ENCODE assay signal across 1 cellular context in the genomic region with DNA sequence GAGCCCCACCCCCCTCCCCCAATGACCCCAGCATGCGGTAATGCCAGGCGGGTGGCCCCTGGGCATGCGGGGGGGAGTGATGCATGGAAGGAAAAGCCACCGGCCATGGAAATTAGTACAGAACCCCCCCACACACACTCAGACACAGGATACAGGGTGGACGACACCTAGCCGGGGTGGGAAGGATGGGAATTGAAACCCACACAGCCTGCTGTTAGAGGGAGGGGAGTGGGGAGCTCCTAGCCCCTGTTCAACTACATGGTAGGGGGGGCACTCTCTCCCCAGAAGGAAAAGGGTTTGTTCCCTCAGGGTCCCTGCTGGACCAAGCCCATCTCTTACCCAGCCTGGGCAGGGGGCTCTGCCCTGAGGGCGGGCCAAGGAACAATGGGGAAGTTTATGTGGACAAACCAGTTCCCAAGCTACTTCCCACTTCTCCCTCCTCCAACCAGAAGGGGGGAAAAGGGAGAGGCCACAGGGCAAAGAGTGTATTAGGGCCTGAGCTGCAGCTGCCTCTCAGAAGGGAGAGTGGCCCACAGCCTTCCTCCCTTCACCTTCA.
TF ChIP-seq lines count a peak whose summit lies in the region.

No MANE protein-coding gene starts in this region.

TF ChIP-seq in HepG2, 621 proteins besides CTCF, POLR2A, EP300 and RAD21 (continues in another document):
- no peak for TF ChIP-seq THYN1 (CRISPR knock-in tag; IDR thresholded peaks at IDR 0.05; ENCODE audit: borderline replicate concordance, low read depth)
- no peak for TF ChIP-seq TBX3 (IDR thresholded peaks at IDR 0.05; ENCODE audit: borderline replicate concordance)
- no peak for TF ChIP-seq ARID2 (CRISPR knock-in tag; IDR thresholded peaks at IDR 0.05; ENCODE audit: borderline replicate concordance)
- no peak for TF ChIP-seq ZNF790 (CRISPR knock-in tag; IDR thresholded peaks at IDR 0.05; ENCODE audit: borderline replicate concordance)
- no peak for TF ChIP-seq ZFP90 (CRISPR knock-in tag; IDR thresholded peaks at IDR 0.05; ENCODE audit: borderline replicate concordance)
- TF ChIP-seq ZNF260 (CRISPR knock-in tag; IDR thresholded peaks at IDR 0.05; ENCODE audit: borderline replicate concordance, low read depth), result no peak
- TF ChIP-seq, protein P1, sequence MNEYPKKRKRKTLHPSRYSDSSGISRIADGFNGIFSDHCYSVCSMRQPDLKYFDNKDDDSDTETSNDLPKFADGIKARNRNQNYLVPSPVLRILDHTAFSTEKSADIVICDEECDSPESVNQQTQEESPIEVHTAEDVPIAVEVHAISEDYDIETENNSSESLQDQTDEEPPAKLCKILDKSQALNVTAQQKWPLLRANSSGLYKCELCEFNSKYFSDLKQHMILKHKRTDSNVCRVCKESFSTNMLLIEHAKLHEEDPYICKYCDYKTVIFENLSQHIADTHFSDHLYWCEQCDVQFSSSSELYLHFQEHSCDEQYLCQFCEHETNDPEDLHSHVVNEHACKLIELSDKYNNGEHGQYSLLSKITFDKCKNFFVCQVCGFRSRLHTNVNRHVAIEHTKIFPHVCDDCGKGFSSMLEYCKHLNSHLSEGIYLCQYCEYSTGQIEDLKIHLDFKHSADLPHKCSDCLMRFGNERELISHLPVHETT (CRISPR knock-in tag; conservative IDR thresholded peaks at IDR 0.05), result no peak
- no peak for TF ChIP-seq FOSL1 (CRISPR knock-in tag; IDR thresholded peaks at IDR 0.05; ENCODE audit: borderline replicate concordance)
- TF ChIP-seq POLR2G (IDR thresholded peaks at IDR 0.05; ENCODE audit: low read depth, low read length), result peak; percentile 37; the same call in 1 of the 2 replicates
- peak; percentile 87 for TF ChIP-seq AGO1 (IDR thresholded peaks at IDR 0.05; ENCODE audit: low read depth, low read length, poor library complexity, severe bottlenecking)
- no peak for TF ChIP-seq KAT7 (CRISPR knock-in tag; IDR thresholded peaks at IDR 0.05; ENCODE audit: borderline replicate concordance)
- TF ChIP-seq, protein P2, sequence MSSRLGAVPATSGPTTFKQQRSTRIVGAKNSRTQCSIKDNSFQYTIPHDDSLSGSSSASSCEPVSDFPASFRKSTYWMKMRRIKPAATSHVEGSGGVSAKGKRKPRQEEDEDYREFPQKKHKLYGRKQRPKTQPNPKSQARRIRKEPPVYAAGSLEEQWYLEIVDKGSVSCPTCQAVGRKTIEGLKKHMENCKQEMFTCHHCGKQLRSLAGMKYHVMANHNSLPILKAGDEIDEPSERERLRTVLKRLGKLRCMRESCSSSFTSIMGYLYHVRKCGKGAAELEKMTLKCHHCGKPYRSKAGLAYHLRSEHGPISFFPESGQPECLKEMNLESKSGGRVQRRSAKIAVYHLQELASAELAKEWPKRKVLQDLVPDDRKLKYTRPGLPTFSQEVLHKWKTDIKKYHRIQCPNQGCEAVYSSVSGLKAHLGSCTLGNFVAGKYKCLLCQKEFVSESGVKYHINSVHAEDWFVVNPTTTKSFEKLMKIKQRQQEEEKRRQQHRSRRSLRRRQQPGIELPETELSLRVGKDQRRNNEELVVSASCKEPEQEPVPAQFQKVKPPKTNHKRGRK (CRISPR knock-in tag; IDR thresholded peaks at IDR 0.05), result no peak
- TF ChIP-seq AKAP8 (CRISPR knock-in tag; IDR thresholded peaks at IDR 0.05), result peak; percentile 88; the same call in 1 of the 2 replicates
- no peak for TF ChIP-seq ATAD3A (CRISPR knock-in tag; IDR thresholded peaks at IDR 0.05)
- TF ChIP-seq TEAD3 (CRISPR knock-in tag; optimal IDR thresholded peaks at IDR 0.05; ENCODE audit: borderline replicate concordance), result no peak
- TF ChIP-seq ISX (CRISPR knock-in tag; conservative IDR thresholded peaks at IDR 0.05), result no peak
- no peak for TF ChIP-seq SRF (IDR thresholded peaks at IDR 0.05; ENCODE audit: low read depth, low read length)
- no peak for TF ChIP-seq ZNF343 (CRISPR knock-in tag; IDR thresholded peaks at IDR 0.05)
- TF ChIP-seq, protein P3, sequence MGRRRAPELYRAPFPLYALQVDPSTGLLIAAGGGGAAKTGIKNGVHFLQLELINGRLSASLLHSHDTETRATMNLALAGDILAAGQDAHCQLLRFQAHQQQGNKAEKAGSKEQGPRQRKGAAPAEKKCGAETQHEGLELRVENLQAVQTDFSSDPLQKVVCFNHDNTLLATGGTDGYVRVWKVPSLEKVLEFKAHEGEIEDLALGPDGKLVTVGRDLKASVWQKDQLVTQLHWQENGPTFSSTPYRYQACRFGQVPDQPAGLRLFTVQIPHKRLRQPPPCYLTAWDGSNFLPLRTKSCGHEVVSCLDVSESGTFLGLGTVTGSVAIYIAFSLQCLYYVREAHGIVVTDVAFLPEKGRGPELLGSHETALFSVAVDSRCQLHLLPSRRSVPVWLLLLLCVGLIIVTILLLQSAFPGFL (CRISPR knock-in tag; IDR thresholded peaks at IDR 0.05), result no peak
- TF ChIP-seq ZBTB7B (CRISPR knock-in tag; IDR thresholded peaks at IDR 0.05), result no peak
- TF ChIP-seq, protein P4, sequence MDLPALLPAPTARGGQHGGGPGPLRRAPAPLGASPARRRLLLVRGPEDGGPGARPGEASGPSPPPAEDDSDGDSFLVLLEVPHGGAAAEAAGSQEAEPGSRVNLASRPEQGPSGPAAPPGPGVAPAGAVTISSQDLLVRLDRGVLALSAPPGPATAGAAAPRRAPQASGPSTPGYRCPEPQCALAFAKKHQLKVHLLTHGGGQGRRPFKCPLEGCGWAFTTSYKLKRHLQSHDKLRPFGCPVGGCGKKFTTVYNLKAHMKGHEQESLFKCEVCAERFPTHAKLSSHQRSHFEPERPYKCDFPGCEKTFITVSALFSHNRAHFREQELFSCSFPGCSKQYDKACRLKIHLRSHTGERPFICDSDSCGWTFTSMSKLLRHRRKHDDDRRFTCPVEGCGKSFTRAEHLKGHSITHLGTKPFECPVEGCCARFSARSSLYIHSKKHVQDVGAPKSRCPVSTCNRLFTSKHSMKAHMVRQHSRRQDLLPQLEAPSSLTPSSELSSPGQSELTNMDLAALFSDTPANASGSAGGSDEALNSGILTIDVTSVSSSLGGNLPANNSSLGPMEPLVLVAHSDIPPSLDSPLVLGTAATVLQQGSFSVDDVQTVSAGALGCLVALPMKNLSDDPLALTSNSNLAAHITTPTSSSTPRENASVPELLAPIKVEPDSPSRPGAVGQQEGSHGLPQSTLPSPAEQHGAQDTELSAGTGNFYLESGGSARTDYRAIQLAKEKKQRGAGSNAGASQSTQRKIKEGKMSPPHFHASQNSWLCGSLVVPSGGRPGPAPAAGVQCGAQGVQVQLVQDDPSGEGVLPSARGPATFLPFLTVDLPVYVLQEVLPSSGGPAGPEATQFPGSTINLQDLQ (CRISPR knock-in tag; IDR thresholded peaks at IDR 0.05), result no peak
- TF ChIP-seq ZNF816 (CRISPR knock-in tag; IDR thresholded peaks at IDR 0.05; ENCODE audit: borderline replicate concordance), result no peak
- TF ChIP-seq, protein P5, sequence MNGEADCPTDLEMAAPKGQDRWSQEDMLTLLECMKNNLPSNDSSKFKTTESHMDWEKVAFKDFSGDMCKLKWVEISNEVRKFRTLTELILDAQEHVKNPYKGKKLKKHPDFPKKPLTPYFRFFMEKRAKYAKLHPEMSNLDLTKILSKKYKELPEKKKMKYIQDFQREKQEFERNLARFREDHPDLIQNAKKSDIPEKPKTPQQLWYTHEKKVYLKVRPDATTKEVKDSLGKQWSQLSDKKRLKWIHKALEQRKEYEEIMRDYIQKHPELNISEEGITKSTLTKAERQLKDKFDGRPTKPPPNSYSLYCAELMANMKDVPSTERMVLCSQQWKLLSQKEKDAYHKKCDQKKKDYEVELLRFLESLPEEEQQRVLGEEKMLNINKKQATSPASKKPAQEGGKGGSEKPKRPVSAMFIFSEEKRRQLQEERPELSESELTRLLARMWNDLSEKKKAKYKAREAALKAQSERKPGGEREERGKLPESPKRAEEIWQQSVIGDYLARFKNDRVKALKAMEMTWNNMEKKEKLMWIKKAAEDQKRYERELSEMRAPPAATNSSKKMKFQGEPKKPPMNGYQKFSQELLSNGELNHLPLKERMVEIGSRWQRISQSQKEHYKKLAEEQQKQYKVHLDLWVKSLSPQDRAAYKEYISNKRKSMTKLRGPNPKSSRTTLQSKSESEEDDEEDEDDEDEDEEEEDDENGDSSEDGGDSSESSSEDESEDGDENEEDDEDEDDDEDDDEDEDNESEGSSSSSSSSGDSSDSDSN (CRISPR knock-in tag; IDR thresholded peaks at IDR 0.05), result no peak
- 0 out of 2 replicates have a peak, but pooled peaks have one; percentile 25 for TF ChIP-seq SAFB2 (CRISPR knock-in tag; IDR thresholded peaks at IDR 0.05; ENCODE audit: borderline replicate concordance, low read depth)
- TF ChIP-seq PAWR (CRISPR knock-in tag; IDR thresholded peaks at IDR 0.05; ENCODE audit: borderline replicate concordance), result no peak
- TF ChIP-seq, protein P6, sequence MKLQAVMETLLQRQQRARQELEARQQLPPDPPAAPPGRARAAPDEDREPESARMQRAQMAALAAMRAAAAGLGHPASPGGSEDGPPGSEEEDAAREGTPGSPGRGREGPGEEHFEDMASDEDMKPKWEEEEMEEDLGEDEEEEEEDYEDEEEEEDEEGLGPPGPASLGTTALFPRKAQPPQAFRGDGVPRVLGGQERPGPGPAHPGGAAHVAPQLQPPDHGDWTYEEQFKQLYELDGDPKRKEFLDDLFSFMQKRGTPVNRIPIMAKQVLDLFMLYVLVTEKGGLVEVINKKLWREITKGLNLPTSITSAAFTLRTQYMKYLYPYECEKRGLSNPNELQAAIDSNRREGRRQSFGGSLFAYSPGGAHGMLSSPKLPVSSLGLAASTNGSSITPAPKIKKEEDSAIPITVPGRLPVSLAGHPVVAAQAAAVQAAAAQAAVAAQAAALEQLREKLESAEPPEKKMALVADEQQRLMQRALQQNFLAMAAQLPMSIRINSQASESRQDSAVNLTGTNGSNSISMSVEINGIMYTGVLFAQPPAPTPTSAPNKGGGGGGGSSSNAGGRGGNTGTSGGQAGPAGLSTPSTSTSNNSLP (IDR thresholded peaks at IDR 0.05; ENCODE audit: low read depth, low read length), result no peak
- TF ChIP-seq KMT2A (CRISPR knock-in tag; IDR thresholded peaks at IDR 0.05), result no peak
- TF ChIP-seq, protein P7, sequence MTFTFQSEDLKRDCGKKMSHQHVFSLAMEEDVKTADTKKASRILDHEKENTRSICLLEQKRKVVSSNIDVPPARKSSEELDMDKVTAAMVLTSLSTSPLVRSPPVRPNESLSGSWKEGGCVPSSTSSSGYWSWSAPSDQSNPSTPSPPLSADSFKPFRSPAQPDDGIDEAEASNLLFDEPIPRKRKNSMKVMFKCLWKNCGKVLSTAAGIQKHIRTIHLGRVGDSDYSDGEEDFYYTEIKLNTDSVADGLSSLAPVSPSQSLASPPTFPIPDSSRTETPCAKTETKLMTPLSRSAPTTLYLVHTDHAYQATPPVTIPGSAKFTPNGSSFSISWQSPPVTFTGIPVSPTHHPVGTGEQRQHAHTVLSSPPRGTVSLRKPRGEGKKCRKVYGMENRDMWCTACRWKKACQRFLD (CRISPR knock-in tag; IDR thresholded peaks at IDR 0.05; ENCODE audit: borderline replicate concordance), result no peak
- no peak for TF ChIP-seq NFRKB (IDR thresholded peaks at IDR 0.05)
- no peak for TF ChIP-seq PRPF4 (IDR thresholded peaks at IDR 0.05; ENCODE audit: low read depth, low read length, poor library complexity, severe bottlenecking)
- no peak for TF ChIP-seq TSC22D2 (CRISPR knock-in tag; IDR thresholded peaks at IDR 0.05; ENCODE audit: borderline replicate concordance)
- no peak for TF ChIP-seq TP53 (CRISPR knock-in tag; conservative IDR thresholded peaks at IDR 0.05)
- TF ChIP-seq ZC3H4 (CRISPR knock-in tag; IDR thresholded peaks at IDR 0.05; ENCODE audit: borderline replicate concordance), result no peak
- no peak for TF ChIP-seq ELF1 (CRISPR knock-in tag; IDR thresholded peaks at IDR 0.05)
- TF ChIP-seq RXRA (CRISPR knock-in tag; IDR thresholded peaks at IDR 0.05), result no peak
- no peak for TF ChIP-seq NFE2L2 (IDR thresholded peaks at IDR 0.05; ENCODE audit: low read length)
- TF ChIP-seq YEATS4 (CRISPR knock-in tag; IDR thresholded peaks at IDR 0.05; ENCODE audit: borderline replicate concordance), result no peak
- no peak for TF ChIP-seq ZNF615 (CRISPR knock-in tag; IDR thresholded peaks at IDR 0.05; ENCODE audit: borderline replicate concordance)
- TF ChIP-seq RBFOX2 (IDR thresholded peaks at IDR 0.05; ENCODE audit: low read depth, low read length), result 0 out of 2 replicates have a peak, but pooled peaks have one; percentile 8
- TF ChIP-seq RBM22 (optimal IDR thresholded peaks at IDR 0.05; ENCODE audit: low read length), result peak; percentile 27
- TF ChIP-seq ZNF12 (CRISPR knock-in tag; IDR thresholded peaks at IDR 0.05), result 0 out of 2 replicates have a peak, but pooled peaks have one; percentile 47
- no peak for TF ChIP-seq KLF15 (CRISPR knock-in tag; IDR thresholded peaks at IDR 0.05; ENCODE audit: borderline replicate concordance)
- no peak for TF ChIP-seq PTBP1 (IDR thresholded peaks at IDR 0.05; ENCODE audit: low read depth, low read length, poor library complexity, severe bottlenecking)
- TF ChIP-seq ZNF484 (CRISPR knock-in tag; IDR thresholded peaks at IDR 0.05; ENCODE audit: borderline replicate concordance, low read depth), result no peak
- no peak for TF ChIP-seq IRF2 (CRISPR knock-in tag; IDR thresholded peaks at IDR 0.05)
- TF ChIP-seq, protein P8, sequence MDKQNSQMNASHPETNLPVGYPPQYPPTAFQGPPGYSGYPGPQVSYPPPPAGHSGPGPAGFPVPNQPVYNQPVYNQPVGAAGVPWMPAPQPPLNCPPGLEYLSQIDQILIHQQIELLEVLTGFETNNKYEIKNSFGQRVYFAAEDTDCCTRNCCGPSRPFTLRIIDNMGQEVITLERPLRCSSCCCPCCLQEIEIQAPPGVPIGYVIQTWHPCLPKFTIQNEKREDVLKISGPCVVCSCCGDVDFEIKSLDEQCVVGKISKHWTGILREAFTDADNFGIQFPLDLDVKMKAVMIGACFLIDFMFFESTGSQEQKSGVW (CRISPR knock-in tag; IDR thresholded peaks at IDR 0.05; ENCODE audit: borderline replicate concordance), result no peak
- TF ChIP-seq RARG (CRISPR knock-in tag; IDR thresholded peaks at IDR 0.05; ENCODE audit: low read depth), result no peak
- no peak for TF ChIP-seq KDM3A (CRISPR knock-in tag; IDR thresholded peaks at IDR 0.05; ENCODE audit: low read depth)
- 0 out of 2 replicates have a peak, but pooled peaks have one; percentile 21 for TF ChIP-seq POLR2AphosphoS2 (IDR thresholded peaks at IDR 0.05; ENCODE audit: low read depth, low read length)
- TF ChIP-seq NFE2 (CRISPR knock-in tag; IDR thresholded peaks at IDR 0.05), result no peak
- TF ChIP-seq, protein P9, sequence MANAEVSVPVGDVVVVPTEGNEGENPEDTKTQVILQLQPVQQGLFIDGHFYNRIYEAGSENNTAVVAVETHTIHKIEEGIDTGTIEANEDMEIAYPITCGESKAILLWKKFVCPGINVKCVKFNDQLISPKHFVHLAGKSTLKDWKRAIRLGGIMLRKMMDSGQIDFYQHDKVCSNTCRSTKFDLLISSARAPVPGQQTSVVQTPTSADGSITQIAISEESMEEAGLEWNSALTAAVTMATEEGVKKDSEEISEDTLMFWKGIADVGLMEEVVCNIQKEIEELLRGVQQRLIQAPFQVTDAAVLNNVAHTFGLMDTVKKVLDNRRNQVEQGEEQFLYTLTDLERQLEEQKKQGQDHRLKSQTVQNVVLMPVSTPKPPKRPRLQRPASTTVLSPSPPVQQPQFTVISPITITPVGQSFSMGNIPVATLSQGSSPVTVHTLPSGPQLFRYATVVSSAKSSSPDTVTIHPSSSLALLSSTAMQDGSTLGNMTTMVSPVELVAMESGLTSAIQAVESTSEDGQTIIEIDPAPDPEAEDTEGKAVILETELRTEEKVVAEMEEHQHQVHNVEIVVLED (CRISPR knock-in tag; IDR thresholded peaks at IDR 0.05; ENCODE audit: borderline replicate concordance), result no peak
- peak; percentile 60 for TF ChIP-seq RBM39 (IDR thresholded peaks at IDR 0.05; ENCODE audit: low read depth, low read length, poor library complexity, severe bottlenecking)
- no peak for TF ChIP-seq ZNF335 (CRISPR knock-in tag; IDR thresholded peaks at IDR 0.05)
